Comparison of ENCODE assay signal across 8 cellular contexts in the genomic region with DNA sequence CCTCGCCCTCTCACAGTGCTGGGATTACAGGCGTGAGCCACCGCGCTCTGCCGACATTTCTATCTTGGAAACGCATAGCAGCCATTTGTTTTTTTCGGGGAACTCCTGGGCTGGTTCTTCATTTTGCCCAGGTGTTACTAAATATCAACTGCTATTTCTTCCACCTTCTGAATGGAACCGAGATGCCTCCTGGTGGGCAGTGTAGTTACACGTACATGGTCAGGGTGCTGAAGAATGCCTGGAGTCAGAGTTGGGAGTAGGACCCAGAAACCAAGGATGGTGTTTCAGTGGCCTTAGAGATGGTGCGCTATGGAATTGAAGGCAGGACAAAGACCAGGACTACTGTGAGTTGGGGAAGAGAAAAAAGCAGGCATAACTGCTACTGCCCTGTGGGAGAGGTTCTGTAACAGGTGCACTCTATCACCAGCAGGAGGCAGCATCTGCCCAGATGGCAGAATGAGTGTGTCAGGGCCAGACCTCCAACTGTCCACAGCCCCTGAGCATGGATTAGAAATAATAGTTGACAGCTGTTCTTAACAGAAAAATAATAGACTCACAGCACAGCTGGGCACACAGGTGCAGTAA.
DNase-seq lines count a peak whose midpoint lies in the region; ATAC-seq and TF ChIP-seq lines count a peak whose summit lies in the region.

No MANE protein-coding gene starts in this region.

- DNase-seq in NCI-H1417 (lab: John Stamatoyannopoulos, UW) (peak in 2 of 3 experiments; percentile 24 to 65), NCI-H1417 treated with DMSO at 0.1 percent for 48 hours (lab: John Stamatoyannopoulos, UW) (no peak), RPMI8226 (peak; percentile 28), brain microvascular endothelial cell (no peak), mucosa of gallbladder (ENCODE audit: low spot score) (peak; percentile 21), NCI-H226 (no peak), AG08395 (ENCODE audit: low spot score) (no peak)

- no peaks in the 10 kb centered on the region for H3K36me3 ChIP-seq in brain microvascular endothelial cell (replicated peaks)

- in situ Hi-C loops in brain microvascular endothelial cell (cut with HindIII; ENCODE audit: low pct_ligation_motif_present, low sequenced_read_pairs) = no loop called here

- peak; percentile 24 for TF ChIP-seq CTCF in brain microvascular endothelial cell (IDR thresholded peaks at IDR 0.05; ENCODE audit: low read depth, low read length, missing control alignments)

- peak; percentile 76 for ATAC-seq in HG02763 (IDR thresholded peaks at IDR 0.05; ENCODE audit: unreplicated experiment)

- H3K27me3 ChIP-seq in brain microvascular endothelial cell (replicated peaks) = no peaks in the 10 kb centered on the region

- no peak overlapping the region for H3K27ac ChIP-seq in brain microvascular endothelial cell

- no peak overlapping the region for H3K4me3 ChIP-seq in brain microvascular endothelial cell (ENCODE audit: low read depth, low read length)

Comparison
In these comparisons a context has a peak if more than half of its experiments do, and no peak if none do; other contexts are left out.
1. DNase-seq: peak in NCI-H1417 (2 of 3), RPMI8226 (single experiment) and mucosa of gallbladder (single experiment); none in NCI-H1417 treated with DMSO at 0.1 percent for 48 hours (single experiment), brain microvascular endothelial cell (single experiment), NCI-H226 (single experiment) and AG08395 (single experiment).